ENCODE assay signal across 12 cellular contexts in genomic region chr18:75226301-75226955, GRCh38. TPM values are rescaled to one million over a fixed set of nuclear protein-coding genes. Genes with fewer than 3 reads are reported as not detected.
A peak's percentile ranks its signal among the peaks of the same experiment; 100 is the strongest.
DNase-seq lines count a peak whose midpoint lies in the region; ATAC-seq and TF ChIP-seq lines count a peak whose summit lies in the region.
"Had no signal": no experiment of that assay in that cellular context is flagged by ENCODE, and none has a peak within 500 bp of the region (broad histone marks: within the 10 kb centered on the region; RNA-seq: fewer than 3 reads in every experiment).

No MANE protein-coding gene starts in this region.

- BruUV-seq in A673 (replicated peaks; lab: Mats Ljungman, UMichigan), result no TSS peak

- H3K27me3 Mint-ChIP-seq in activated T-cell treated with anti-CD3 and anti-CD28 coated beads, Interleukin-2, amount 50 U/mL, for 72 hours (ENCODE audit: low read depth), result no peaks in the 10 kb centered on the region
- H3K27me3 Mint-ChIP-seq in natural killer cell (ENCODE audit: low read depth in 2 of 2), result no peaks in the 10 kb centered on the region

- H3K4me2 ChIP-seq in fibroblast of lung (ENCODE audit: extremely low read depth, insufficient read depth, low read length), result peak overlapping the region; percentile 61

- ATAC-seq in activated T-cell treated with anti-CD3 and anti-CD28 coated beads, Interleukin-2, amount 50 U/mL, for 72 hours (replicated peaks in 1 of 2), result peak; percentile 26 to 51
- ATAC-seq in natural killer cell, result peak in 1 of 3 donors; percentile 2
- peak; percentile 53 for ATAC-seq in upper lobe of right lung

- H3K27me3 ChIP-seq in fibroblast of lung (ENCODE audit: control insufficient read depth, insufficient read depth, low read length) (no peaks in the 10 kb centered on the region), upper lobe of right lung (no peaks in the 10 kb centered on the region), A673 (replicated peaks; ENCODE audit: insufficient read depth, low read depth, low read length, poor library complexity) (no peaks in the 10 kb centered on the region)

- H3K9me3 ChIP-seq in fibroblast of lung (ENCODE audit: control insufficient read depth, insufficient read depth, low read depth, low read length) (no peaks in the 10 kb centered on the region), upper lobe of right lung (no peaks in the 10 kb centered on the region), A673 (ENCODE audit: low read depth, low read length, poor library complexity, severe bottlenecking) (no peaks in the 10 kb centered on the region)

- H3K79me2 ChIP-seq in fibroblast of lung (ENCODE audit: control insufficient read depth, insufficient read depth, low read length), result peaks cover 1% of the 10 kb centered on the region

- H3K27ac ChIP-seq in fibroblast of lung (ENCODE audit: insufficient read depth, low read length) (peak overlapping the region; percentile 19), upper lobe of right lung (no peak overlapping the region), A673 (ENCODE audit: low read depth, low read length, poor library complexity, severe bottlenecking) (no peak overlapping the region)

- H3K9ac ChIP-seq in fibroblast of lung (ENCODE audit: insufficient read depth, low read length), result no peak overlapping the region

- peaks cover 0 to 3% of the 10 kb centered on the region in 2 donors for H3K36me3 Mint-ChIP-seq in activated T-cell treated with anti-CD3 and anti-CD28 coated beads, Interleukin-2, amount 50 U/mL, for 72 hours (ENCODE audit: insufficient read depth in 2 of 2)
- H3K36me3 Mint-ChIP-seq in natural killer cell, result no peaks in the 10 kb centered on the region

- intact Hi-C loops in natural killer cell (cut with micrococcal nuclease), result no loop called here
- intact Hi-C loops in upper lobe of right lung (cut with DNase I), result no loop called here
- intact Hi-C loops in A673 (cut with micrococcal nuclease; ENCODE audit: unreplicated experiment), result no loop called here

- POLR2A ChIA-PET in A673 (lab: Charles Lee; ENCODE audit: low non-redundant PET), result no interaction called here

- no peaks in the 10 kb centered on the region for H4K20me1 ChIP-seq in fibroblast of lung (ENCODE audit: control insufficient read depth, extremely low read depth, insufficient read depth, low read length)

- H3K36me3 ChIP-seq in fibroblast of lung (ENCODE audit: control insufficient read depth, insufficient read depth, low read length), result no peaks in the 10 kb centered on the region
- no peaks in the 10 kb centered on the region for H3K36me3 ChIP-seq in upper lobe of right lung
- H3K36me3 ChIP-seq in A673 (ENCODE audit: insufficient read depth, low read length, poor library complexity, severe bottlenecking), result no peaks in the 10 kb centered on the region

- CTCF ChIA-PET in A673 (lab: Charles Lee), result no interaction called here

- peak overlapping the region; percentile 56 to 62 for H3K4me3 Mint-ChIP-seq in activated T-cell treated with anti-CD3 and anti-CD28 coated beads, Interleukin-2, amount 50 U/mL, for 72 hours
- H3K4me3 Mint-ChIP-seq in natural killer cell, result no peak overlapping the region

- H3K4me1 ChIP-seq in fibroblast of lung (ENCODE audit: control insufficient read depth, extremely low read depth, insufficient read depth, low read length) (peaks cover 10% of the 10 kb centered on the region), upper lobe of right lung (peaks cover 41% of the 10 kb centered on the region), A673 (ENCODE audit: insufficient read depth, low read length, poor library complexity, severe bottlenecking) (peaks cover 27% of the 10 kb centered on the region)

- H3K9me3 Mint-ChIP-seq in activated T-cell treated with anti-CD3 and anti-CD28 coated beads, Interleukin-2, amount 50 U/mL, for 72 hours, result no peaks in the 10 kb centered on the region
- no peaks in the 10 kb centered on the region for H3K9me3 Mint-ChIP-seq in natural killer cell

- DNase-seq in activated T-cell treated with anti-CD3 and anti-CD28 coated beads, Interleukin-2, amount 50 U/mL, for 72 hours, result no peak
- DNase-seq in activated T-cell treated with anti-CD3 and anti-CD28 coated beads for 4 hours (no peak), fibroblast of lung (ENCODE audit: low read depth in 2 of 2) (peak; percentile 51 to 59), natural killer cell (no peak), upper lobe of right lung (no peak), cerebellum (ENCODE audit: low spot score) (no peak), A673 (ENCODE audit: low spot score) (no peak)
- no peak for DNase-seq in effector CD8-positive, alpha-beta T cell (lab: John Stamatoyannopoulos, UW)
- DNase-seq: activated effector memory CD4-positive, alpha-beta T cell treated with anti-CD3 and anti-CD28 coated beads, Interleukin-2, amount 50 U/mL, for 16 hours; NCI-H1105; stimulated activated CD4-positive, alpha-beta T cell treated with anti-CD3 and anti-CD28 coated beads, Interleukin-4, amount 100 ng/mL, for 4 hours; SW 1271 had no signal

- H3K4me1 Mint-ChIP-seq in activated T-cell treated with anti-CD3 and anti-CD28 coated beads, Interleukin-2, amount 50 U/mL, for 72 hours (ENCODE audit: low read depth), result peaks cover 35% of the 10 kb centered on the region
- peaks cover 68 to 79% of the 10 kb centered on the region in 2 donors for H3K4me1 Mint-ChIP-seq in natural killer cell

- no peak overlapping the region for H3K27ac Mint-ChIP-seq in activated T-cell treated with anti-CD3 and anti-CD28 coated beads, Interleukin-2, amount 50 U/mL, for 72 hours
- H3K27ac Mint-ChIP-seq in natural killer cell, result peak overlapping the region; percentile 67 to 88

- peak overlapping the region; percentile 29 to 52 (median 36) for H3K4me3 ChIP-seq in fibroblast of lung (replicated peaks in 1 of 4; ENCODE audit: control extremely low read depth in 1 of 4, insufficient read depth in 1 of 4, low read depth in 3 of 4, low read length in 4 of 4)
- peak overlapping the region; percentile 13 for H3K4me3 ChIP-seq in upper lobe of right lung
- no peak overlapping the region for H3K4me3 ChIP-seq in A673 (ENCODE audit: low read depth, low read length, poor library complexity, severe bottlenecking)

- peak overlapping the region; percentile 3 for H2AFZ ChIP-seq in fibroblast of lung (ENCODE audit: low read length)

- TF ChIP-seq CTCF in fibroblast of lung (conservative IDR thresholded peaks at IDR 0.05 in 1 of 2, IDR thresholded peaks at IDR 0.05 in 1 of 2; ENCODE audit: low read depth in 1 of 2, low read length in 2 of 2) (no peak), natural killer cell (IDR thresholded peaks at IDR 0.05) (no peak), upper lobe of right lung (IDR thresholded peaks at IDR 0.05) (no peak), A673 (conservative IDR thresholded peaks at IDR 0.05; ENCODE audit: low read depth, low read length) (no peak)

RNA-seq across cellular contexts. Expression of gene TSHZ1, which starts 15.8 kb away (rescaled TPM):
- 10 to 100 TPM; 18.1 to 19.2 TPM for total RNA-seq in activated T-cell treated with anti-CD3 and anti-CD28 coated beads, Interleukin-2, amount 50 U/mL, for 72 hours
- total RNA-seq in fibroblast of lung, result 3.9 and 4.3 TPM in 2 replicates
- polyA plus RNA-seq in fibroblast of lung, result 3.1 and 4.3 TPM in 2 replicates
- polyA plus RNA-seq in fibroblast of lung (2012), result 5.8 and 9.9 TPM in 2 replicates
- polyA minus RNA-seq in fibroblast of lung (ENCODE audit: low replicate concordance), result 8.0 and 9.0 TPM in 2 replicates
- total RNA-seq in natural killer cell, result 10 to 100 TPM; 44.3 to 51.6 (median 44.8) TPM
- total RNA-seq in upper lobe of right lung, result 17.3 TPM
- 14.4 TPM for total RNA-seq in cerebellum
- total RNA-seq in A673 (2021), result 1.8 and 3.6 TPM in 2 replicates

RNA-seq across cellular contexts. Expression of gene PTGR3, which starts 17.5 kb away (rescaled TPM):
- total RNA-seq in activated T-cell treated with anti-CD3 and anti-CD28 coated beads, Interleukin-2, amount 50 U/mL, for 72 hours, result 10 to 100 TPM; 40.4 to 41.8 TPM
- total RNA-seq in fibroblast of lung (5.6 and 6.8 TPM in 2 replicates), natural killer cell (10 to 100 TPM; 27.4 to 29.4 (median 28.5) TPM), upper lobe of right lung (27.7 TPM), cerebellum (26.1 TPM), A673 (2021) (6.9 and 7.4 TPM in 2 replicates)
- polyA plus RNA-seq in fibroblast of lung, result 18.1 and 25.1 TPM in 2 replicates
- polyA plus RNA-seq in fibroblast of lung (2012), result 13.4 and 15.5 TPM in 2 replicates
- 48.2 and 53.2 TPM in 2 replicates for polyA minus RNA-seq in fibroblast of lung (ENCODE audit: low replicate concordance)

Comparison
In these comparisons a context has a peak if more than half of its experiments do, and no peak if none do; other contexts are left out.
1. DNase-seq: peak in fibroblast of lung (2 of 2); none in activated T-cell treated with anti-CD3 and anti-CD28 coated beads, Interleukin-2, amount 50 U/mL, for 72 hours (0 of 2), activated T-cell treated with anti-CD3 and anti-CD28 coated beads for 4 hours (single experiment), natural killer cell (single experiment), upper lobe of right lung (single experiment), cerebellum (single experiment), A673 (single experiment) and effector CD8-positive, alpha-beta T cell (single experiment).